8 cellular contexts compared by ENCODE assay signal in genomic region chr17:54969658-54970572, GRCh38. TPM values are rescaled to one million over a fixed set of nuclear protein-coding genes. Genes with fewer than 3 reads are reported as not detected.
DNase-seq lines count a peak whose midpoint lies in the region; ATAC-seq and TF ChIP-seq lines count a peak whose summit lies in the region.

No MANE protein-coding gene starts in this region.

- H3K4me3 ChIP-seq in GM12864 (ENCODE audit: low read depth, low read length): peak overlapping the region; percentile 71
- peak overlapping the region; percentile 98 for H3K4me3 ChIP-seq in OCI-LY3 (ENCODE audit: low read length)
- H3K4me3 ChIP-seq in fibroblast of the aortic adventitia (ENCODE audit: low read depth, low read length): peak overlapping the region; percentile 94
- H3K4me3 ChIP-seq in retinal pigment epithelial cell (ENCODE audit: low read length): peak overlapping the region; percentile 93

- H3K27me3 ChIP-seq in OCI-LY3 (ENCODE audit: low read depth, low read length): no peaks in the 10 kb centered on the region

- H3K79me2 ChIP-seq in OCI-LY3 (ENCODE audit: low read length): peaks cover 61% of the 10 kb centered on the region

- peaks cover 18% of the 10 kb centered on the region for H3K4me1 ChIP-seq in OCI-LY3 (ENCODE audit: low read length)

- H4K20me1 ChIP-seq in OCI-LY3 (ENCODE audit: insufficient read depth, low read length): no peaks in the 10 kb centered on the region

- DNase-seq in GM12864 (ENCODE audit: low read depth) (no peak), fibroblast of the aortic adventitia (ENCODE audit: low read depth) (no peak), retinal pigment epithelial cell (ENCODE audit: low read depth) (no peak), NCI-H2196 treated with DMSO at 0.1 percent for 48 hours (lab: John Stamatoyannopoulos, UW; ENCODE audit: unreplicated experiment) (no peak), G401 (ENCODE audit: low spot score) (no peak), NCI-H226 (no peak)

- peak overlapping the region; percentile 95 for H3K9ac ChIP-seq in OCI-LY3 (ENCODE audit: low read length)

- no peak overlapping the region for H3K27ac ChIP-seq in OCI-LY3 (ENCODE audit: low read length)

- H2AFZ ChIP-seq in OCI-LY3 (ENCODE audit: low read depth, low read length): peak overlapping the region; percentile 98; the same call in 1 of the 2 replicates

- H3K36me3 ChIP-seq in OCI-LY3 (replicated peaks; ENCODE audit: low read depth, low read length): peaks cover 4% of the 10 kb centered on the region

- no peak for ATAC-seq in HG02798 (IDR thresholded peaks at IDR 0.05; ENCODE audit: poor library complexity, unreplicated experiment)

- no peaks in the 10 kb centered on the region for H3K9me3 ChIP-seq in OCI-LY3 (ENCODE audit: insufficient read depth, low read length)

- no peak for TF ChIP-seq CTCF in GM12864 (IDR thresholded peaks at IDR 0.05; ENCODE audit: low read depth, low read length, missing control alignments)
- no peak for TF ChIP-seq CTCF in OCI-LY3 (IDR thresholded peaks at IDR 0.05; ENCODE audit: low read depth, low read length)
- TF ChIP-seq CTCF in fibroblast of the aortic adventitia (IDR thresholded peaks at IDR 0.05; ENCODE audit: insufficient read depth, low read length): no peak
- TF ChIP-seq CTCF in retinal pigment epithelial cell (conservative IDR thresholded peaks at IDR 0.05; ENCODE audit: low read depth, low read length): no peak

- peak overlapping the region; percentile 97 for H3K4me2 ChIP-seq in OCI-LY3 (ENCODE audit: low read length)

- in situ Hi-C loops in G401 (cut with HindIII; ENCODE audit: low sequenced_read_pairs): no loop called here

RNA-seq across cellular contexts. Expression of gene STXBP4, which starts 1.4 kb away (rescaled TPM):
- total RNA-seq in fibroblast of the aortic adventitia (ENCODE audit: low replicate concordance): 22.7 and 32.0 TPM in 2 replicates
- 1.2 and 2.8 TPM in 2 replicates for total RNA-seq in G401 (2014; rRNA removed; shearing (Covaris generic))

RNA-seq across cellular contexts. Expression of gene COX11, which starts 1.5 kb away (rescaled TPM):
- total RNA-seq in fibroblast of the aortic adventitia (ENCODE audit: low replicate concordance): 14.2 and 37.8 TPM in 2 replicates
- total RNA-seq in G401 (2014; rRNA removed; shearing (Covaris generic)): 90.8 and 98.5 TPM in 2 replicates
